Comparison of ENCODE assay signal across 22 cellular contexts in genomic region chr16:53948326-53948725, GRCh38.
"Had no signal": no experiment of that assay in that cellular context is flagged by ENCODE, and none has a peak within 500 bp of the region (broad histone marks: within the 10 kb centered on the region; RNA-seq: fewer than 3 reads in every experiment).

No MANE protein-coding gene starts in this region.

- DNase-seq: effector CD4-positive, alpha-beta T cell; endodermal cell; foreskin melanocyte; heart right ventricle; hypothalamus; kidney glomerular epithelial cell; lower lobe of right lung; mesenchymal stem cell; naive thymus-derived CD4-positive, alpha-beta T cell; nephron progenitor cell; spleen; stimulated activated CD4-positive, alpha-beta T cell treated with anti-CD3 and anti-CD28 coated beads, Interleukin-2, amount 100 ng/mL, for 24 hours; stimulated activated CD4-positive, alpha-beta T cell treated with anti-CD3 and anti-CD28 coated beads, Interleukin-4, amount 100 ng/mL, for 4 hours; stimulated activated naive B cell treated with anti-CD40 and anti-IgM and Interleukin-4, amounts not matched to agents 10 μg/mL and 1 μg/mL and 100 μg/mL, for 72 hours; stimulated activated naive CD8-positive, alpha-beta T cell treated with anti-CD3 and anti-CD28 coated beads, Interleukin-15, amount 100 ng/mL, for 72 hours; testis had no signal

- H3K27ac Mint-ChIP-seq: endodermal cell; nephron progenitor cell; stimulated activated naive B cell treated with anti-CD40 and anti-IgM and Interleukin-4, amounts not matched to agents 10 μg/mL and 1 μg/mL and 100 μg/mL, for 72 hours; stimulated activated naive CD8-positive, alpha-beta T cell treated with anti-CD3 and anti-CD28 coated beads, Interleukin-15, amount 100 ng/mL, for 72 hours had no signal

- H3K9me3 Mint-ChIP-seq: endodermal cell; naive thymus-derived CD4-positive, alpha-beta T cell; nephron progenitor cell; stimulated activated naive B cell treated with anti-CD40 and anti-IgM and Interleukin-4, amounts not matched to agents 10 μg/mL and 1 μg/mL and 100 μg/mL, for 72 hours; stimulated activated naive CD8-positive, alpha-beta T cell treated with anti-CD3 and anti-CD28 coated beads, Interleukin-15, amount 100 ng/mL, for 72 hours had no signal

- ATAC-seq: left lobe of liver; lower lobe of right lung; naive thymus-derived CD4-positive, alpha-beta T cell; sciatic nerve; stimulated activated naive B cell treated with anti-CD40 and anti-IgM and Interleukin-4, amounts not matched to agents 10 μg/mL and 1 μg/mL and 100 μg/mL, for 72 hours; stimulated activated naive CD8-positive, alpha-beta T cell treated with anti-CD3 and anti-CD28 coated beads, Interleukin-15, amount 100 ng/mL, for 72 hours had no signal

- H3K9me3 ChIP-seq: heart right ventricle, lower lobe of right lung, prostate gland, spleen, testis, tibial nerve had no signal

- H3K4me3 Mint-ChIP-seq: endodermal cell; naive thymus-derived CD4-positive, alpha-beta T cell; nephron progenitor cell; stimulated activated naive B cell treated with anti-CD40 and anti-IgM and Interleukin-4, amounts not matched to agents 10 μg/mL and 1 μg/mL and 100 μg/mL, for 72 hours; stimulated activated naive CD8-positive, alpha-beta T cell treated with anti-CD3 and anti-CD28 coated beads, Interleukin-15, amount 100 ng/mL, for 72 hours had no signal

- H2AFZ ChIP-seq: parathyroid adenoma had no signal

- H3K27ac ChIP-seq: coronary artery, heart right ventricle, lower lobe of right lung, parathyroid adenoma, prostate gland, spleen, testis, tibial nerve had no signal

- H3K4me1 ChIP-seq: prostate gland, testis had no signal

- H3K27me3 ChIP-seq: heart right ventricle, spleen, testis, tibial nerve had no signal

- H3K9ac ChIP-seq: parathyroid adenoma had no signal

- H3K27me3 Mint-ChIP-seq: naive thymus-derived CD4-positive, alpha-beta T cell; stimulated activated naive B cell treated with anti-CD40 and anti-IgM and Interleukin-4, amounts not matched to agents 10 μg/mL and 1 μg/mL and 100 μg/mL, for 72 hours; stimulated activated naive CD8-positive, alpha-beta T cell treated with anti-CD3 and anti-CD28 coated beads, Interleukin-15, amount 100 ng/mL, for 72 hours had no signal

- H3K4me1 Mint-ChIP-seq: endodermal cell had no signal

- H3K4me3 ChIP-seq: coronary artery, heart right ventricle, lower lobe of right lung, prostate gland, spleen, testis, tibial nerve had no signal

- H3K36me3 Mint-ChIP-seq: stimulated activated naive B cell treated with anti-CD40 and anti-IgM and Interleukin-4, amounts not matched to agents 10 μg/mL and 1 μg/mL and 100 μg/mL, for 72 hours had no signal

- H3K36me3 ChIP-seq: heart right ventricle, lower lobe of right lung, prostate gland, spleen, tibial nerve had no signal
